ENCODE assay signal across 1 cellular context in genomic region chr5:179794575-179794974, GRCh38.
TF ChIP-seq lines count a peak whose summit lies in the region.

No MANE protein-coding gene starts in this region.

TF ChIP-seq in GM12878, 131 proteins besides CTCF, POLR2A, EP300 and RAD21:
- TF ChIP-seq GABPA (IDR thresholded peaks at IDR 0.05; ENCODE audit: low read depth) = no peak
- TF ChIP-seq MEF2A (IDR thresholded peaks at IDR 0.05; ENCODE audit: insufficient read depth, low read depth, low read length) = no peak
- TF ChIP-seq PML (IDR thresholded peaks at IDR 0.05; ENCODE audit: low read length) = no peak
- TF ChIP-seq SREBF2 (IDR thresholded peaks at IDR 0.05; ENCODE audit: low read length) = no peak
- TF ChIP-seq RELA (IDR thresholded peaks at IDR 0.05; ENCODE audit: borderline replicate concordance, partially characterized antibody) = no peak
- no peak for TF ChIP-seq ZNF207 (IDR thresholded peaks at IDR 0.05; ENCODE audit: borderline replicate concordance)
- no peak for TF ChIP-seq MEF2B (IDR thresholded peaks at IDR 0.05; ENCODE audit: partially characterized antibody, poor library complexity, severe bottlenecking)
- TF ChIP-seq ATF7 (IDR thresholded peaks at IDR 0.05; ENCODE audit: low read depth) = no peak
- TF ChIP-seq NFYA (IDR thresholded peaks at IDR 0.05; ENCODE audit: borderline replicate concordance, low read depth, low read length) = no peak
- TF ChIP-seq JUND (IDR thresholded peaks at IDR 0.05; ENCODE audit: low read depth, low read length) = no peak
- no peak for TF ChIP-seq NRF1 (conservative IDR thresholded peaks at IDR 0.05; ENCODE audit: low read depth, low read length)
- no peak for TF ChIP-seq E4F1 (IDR thresholded peaks at IDR 0.05; ENCODE audit: borderline replicate concordance, partially characterized antibody)
- TF ChIP-seq SRF (IDR thresholded peaks at IDR 0.05; ENCODE audit: low read depth in 2 of 2, low read length in 2 of 2) = no peak
TF ChIP-seq in GM12878: peak in this region for 0.
